32 cellular contexts compared by ENCODE assay signal in genomic region chr2:75258620-75259019, GRCh38. TPM values are rescaled to one million over a fixed set of nuclear protein-coding genes. Genes with fewer than 3 reads are reported as not detected.
"Had no signal": no experiment of that assay in that cellular context is flagged by ENCODE, and none has a peak within 500 bp of the region (broad histone marks: within the 10 kb centered on the region; RNA-seq: fewer than 3 reads in every experiment).

No MANE protein-coding gene starts in this region.

- H3K27me3 ChIP-seq: colonic mucosa, esophagus muscularis mucosa, esophagus squamous epithelium, gastrocnemius medialis, gastroesophageal sphincter, heart left ventricle, heart right ventricle had no signal

- H3K36me3 ChIP-seq: colonic mucosa, esophagus muscularis mucosa, esophagus squamous epithelium, gastrocnemius medialis, gastroesophageal sphincter, heart left ventricle, heart right ventricle had no signal

- H3K9me3 ChIP-seq: colonic mucosa, gastrocnemius medialis had no signal

- H3K4me3 ChIP-seq: colonic mucosa, coronary artery, dorsolateral prefrontal cortex, esophagus muscularis mucosa, esophagus squamous epithelium, gastrocnemius medialis, gastroesophageal sphincter, heart left ventricle, heart right ventricle had no signal

- H3K27ac ChIP-seq: colonic mucosa, coronary artery, dorsolateral prefrontal cortex, epithelial cell of prostate, esophagus muscularis mucosa, esophagus squamous epithelium, foreskin keratinocyte, gastrocnemius medialis, gastroesophageal sphincter, heart left ventricle, heart right ventricle had no signal

- H3K4me1 ChIP-seq: colonic mucosa, esophagus muscularis mucosa, esophagus squamous epithelium, foreskin keratinocyte, gastrocnemius medialis, gastroesophageal sphincter, heart left ventricle, heart right ventricle had no signal

- FAIRE-seq: colon, endometrium, endothelial cell of umbilical vein, frontal cortex had no signal

- DNase-seq: colonic mucosa; cortex of kidney; dermis blood vessel endothelial cell; dorsolateral prefrontal cortex; effector CD4-positive, alpha-beta T cell; effector CD8-positive, alpha-beta T cell; effector memory CD4-positive, alpha-beta T cell; effector memory CD8-positive, alpha-beta T cell; endodermal cell; erythroblast; esophagus squamous epithelium; foreskin fibroblast; foreskin keratinocyte; foreskin melanocyte; gastrocnemius medialis; glutamatergic neuron; head of caudate nucleus; heart left ventricle; heart right ventricle had no signal

- ATAC-seq: effector memory CD8-positive, alpha-beta T cell; esophagus mucosa; foreskin keratinocyte; gastrocnemius medialis; gastroesophageal sphincter; heart left ventricle; heart right ventricle had no signal

RNA-seq across cellular contexts. Expression of gene TACR1, which starts 59.3 kb away (rescaled TPM):
- total RNA-seq: dermis blood vessel endothelial cell, dermis microvascular lymphatic vessel endothelial cell, endothelial cell of umbilical vein, epithelial cell of proximal tubule, fibroblast of villous mesenchyme, foreskin keratinocyte, glomerular endothelial cell had no signal
- polyA plus RNA-seq: endothelial cell of umbilical vein, foreskin keratinocyte had no signal
